ENCODE assay signal across 16 cellular contexts in the genomic region with DNA sequence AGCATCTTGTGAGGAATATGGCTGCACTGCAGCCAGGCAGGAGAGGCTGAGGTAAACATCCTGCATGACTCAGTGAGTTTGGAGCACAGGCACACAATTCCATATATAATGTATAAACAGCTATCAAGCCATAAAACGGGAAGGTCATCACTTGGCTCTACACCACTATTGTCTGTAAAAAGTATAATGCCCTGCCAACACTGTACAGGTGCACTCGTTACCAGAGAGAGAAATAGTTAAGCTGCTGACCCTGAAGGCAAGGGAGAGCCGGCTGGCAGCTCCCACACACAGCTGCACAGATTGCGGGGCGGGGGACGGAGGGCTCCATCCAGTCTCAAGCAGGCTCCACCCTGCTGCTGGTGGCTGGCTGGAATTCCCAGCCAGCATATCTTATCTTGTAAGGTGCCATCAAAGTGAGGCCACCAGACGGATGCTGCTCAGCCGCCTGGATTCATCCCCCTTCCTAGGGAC.
"Had no signal": no experiment of that assay in that cellular context is flagged by ENCODE, and none has a peak within 500 bp of the region (broad histone marks: within the 10 kb centered on the region; RNA-seq: fewer than 3 reads in every experiment).

No MANE protein-coding gene starts in this region.

- ATAC-seq: activated CD4-positive, CD25-positive, alpha-beta regulatory T cell treated with anti-CD3 and anti-CD28 coated beads, Interleukin-2, amount 50 U/mL, for 24 hours; activated T-helper 17 cell treated with anti-CD3 and anti-CD28 coated beads, Interleukin-2, amount 50 U/mL, for 72 hours; left lung; natural killer cell; stimulated activated naive B cell treated with anti-CD40 and anti-IgM and Interleukin-4, amounts not matched to agents 10 μg/mL and 1 μg/mL and 100 μg/mL, for 72 hours had no signal

- DNase-seq: activated CD4-positive, alpha-beta T cell treated with anti-CD3 and anti-CD28 coated beads, Interleukin-2, amount 50 U/mL, for 4 hours; activated naive CD4-positive, alpha-beta T cell treated with Interleukin-2 at 50 U/mL for 16 hours; activated T-cell treated with anti-CD3 and anti-CD28 coated beads for 4 hours; head of caudate nucleus; immature natural killer cell; natural killer cell; nucleus accumbens; retina; stimulated activated CD4-positive, alpha-beta T cell treated with anti-CD3 and anti-CD28 coated beads, Interleukin-2, amount 100 ng/mL, for 48 hours; stimulated activated naive B cell treated with anti-CD40 and anti-IgM and Interleukin-4, amounts not matched to agents 10 μg/mL and 1 μg/mL and 100 μg/mL, for 72 hours; substantia nigra; trophoblast cell had no signal

- FAIRE-seq: frontal cortex had no signal
